ENCODE assay signal across 20 cellular contexts in the genomic region with DNA sequence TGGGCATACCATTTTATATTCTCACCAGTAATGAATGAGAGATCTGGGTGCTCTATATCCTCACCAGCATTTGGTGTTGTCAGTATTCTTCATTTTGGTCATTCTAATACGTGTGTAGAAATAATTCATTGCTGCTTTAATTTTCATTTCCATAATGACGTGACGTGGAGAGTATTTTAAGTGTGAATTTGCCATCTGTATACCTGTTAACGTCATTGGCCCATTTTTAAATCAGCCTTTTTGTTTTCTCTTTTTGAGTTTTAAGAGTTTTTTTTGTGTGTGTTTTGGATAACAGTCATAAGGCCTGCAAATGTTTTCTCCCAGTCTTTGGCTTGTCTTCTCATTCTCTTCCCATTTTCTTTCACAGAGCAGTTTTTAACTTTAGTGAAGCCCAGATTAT.
DNase-seq lines count a peak whose midpoint lies in the region; ATAC-seq, FAIRE-seq and TF ChIP-seq lines count a peak whose summit lies in the region.
"Had no signal": no experiment of that assay in that cellular context is flagged by ENCODE, and none has a peak within 500 bp of the region (broad histone marks: within the 10 kb centered on the region; RNA-seq: fewer than 3 reads in every experiment).

No MANE protein-coding gene starts in this region.

- H3K14ac ChIP-seq in H1 (ENCODE audit: insufficient read length) = no peak overlapping the region

- H3K9ac ChIP-seq in HepG2 (ENCODE audit: insufficient read depth, low read depth, low read length) = no peak overlapping the region
- no peak overlapping the region for H3K9ac ChIP-seq in H1 (replicated peaks in 1 of 4; ENCODE audit: extremely low read depth in 1 of 4, low read depth in 3 of 4, low read length in 3 of 4)
- H3K9ac ChIP-seq: BLaER1 treated with 17β-estradiol and CSF1 and Interleukin-3, amounts not matched to agents 10 nM and 100 nM had no signal

- H3K27ac ChIP-seq in HepG2 (ENCODE audit: extremely low read length, insufficient read depth, low read length) = no peak overlapping the region
- no peak overlapping the region for H3K27ac ChIP-seq in right lobe of liver
- no peak overlapping the region for H3K27ac ChIP-seq in H1 (ENCODE audit: low read depth, low read length)
- no peak overlapping the region for H3K27ac ChIP-seq in GM23338 (ENCODE audit: low read depth)
- H3K27ac ChIP-seq: 22Rv1; A549; BLaER1 treated with 17β-estradiol and CSF1 and Interleukin-3, amounts not matched to agents 10 nM and 100 nM had no signal

- no peak overlapping the region for H2AFZ ChIP-seq in HepG2 (ENCODE audit: low read length)
- no peak overlapping the region for H2AFZ ChIP-seq in H1 (ENCODE audit: low read length)
- no peak overlapping the region for H2AFZ ChIP-seq in GM23338

- no peak overlapping the region for H2AK5ac ChIP-seq in H1 (ENCODE audit: low read depth, low read length)

- no peaks in the 10 kb centered on the region for H3K9me3 ChIP-seq in HepG2 (ENCODE audit: low read length)
- H3K9me3 ChIP-seq in right lobe of liver = no peaks in the 10 kb centered on the region
- 0 out of 4 replicates have a peak, but pooled peaks cover 0 to 4% of the 10 kb centered on the region in 2 experiments for H3K9me3 ChIP-seq in H1 (ENCODE audit: insufficient read depth in 2 of 2, low read depth in 1 of 2, low read length in 1 of 2)
- H3K9me3 ChIP-seq: A549 had no signal

- no peak overlapping the region for H4K5ac ChIP-seq in H1 (ENCODE audit: insufficient read length, low read depth, low read length)

- H2BK12ac ChIP-seq in H1 (ENCODE audit: low read depth, low read length) = no peak overlapping the region

- CTCF ChIA-PET in HepG2 (lab: Yijun Ruan, JAX; ENCODE audit: low intra/inter-chr PET ratio, low total read pairs) = no interaction called here
- CTCF ChIA-PET in H1 (lab: Charles Lee; ENCODE audit: partially characterized antibody) = interaction anchor here (0.5 to 0.6 kb wide), 2 partner anchors 73 to 316 kb away, joined by 3 read pairs; no protein-coding TSS in a partner anchor

- H3K23ac ChIP-seq in H1 (ENCODE audit: insufficient read length) = no peak overlapping the region

- no peaks in the 10 kb centered on the region for H3K4me1 ChIP-seq in HepG2 (ENCODE audit: insufficient read depth, low read length)
- no peaks in the 10 kb centered on the region for H3K4me1 ChIP-seq in right lobe of liver
- no peaks in the 10 kb centered on the region for H3K4me1 ChIP-seq in H1 (replicated peaks in 1 of 4; ENCODE audit: control insufficient read depth in 3 of 4, insufficient read depth in 4 of 4, low read length in 3 of 4)
- H3K4me1 ChIP-seq in GM23338 (ENCODE audit: insufficient read depth) = peaks cover 22% of the 10 kb centered on the region
- H3K4me1 ChIP-seq: A549; BLaER1 treated with 17β-estradiol and CSF1 and Interleukin-3, amounts not matched to agents 10 nM and 100 nM had no signal

- no TSS peak for BruUV-seq in HepG2 (replicated peaks; lab: Mats Ljungman, UMichigan)

- TF ChIP-seq EP300 in HepG2 (IDR thresholded peaks at IDR 0.05; ENCODE audit: low read depth in 2 of 2, low read length in 2 of 2) = no peak
- no peak for TF ChIP-seq EP300 in HepG2 (CRISPR knock-in tag; IDR thresholded peaks at IDR 0.05; ENCODE audit: borderline replicate concordance)
- TF ChIP-seq EP300 in H1 (IDR thresholded peaks at IDR 0.05; ENCODE audit: borderline replicate concordance in 1 of 2, low read depth in 2 of 2, low read length in 2 of 2) = no peak

- no peak overlapping the region for H4K8ac ChIP-seq in H1 (ENCODE audit: extremely low read depth, insufficient read depth, low read length)

- no peak overlapping the region for H3K4ac ChIP-seq in H1 (replicated peaks; ENCODE audit: insufficient read length, low read depth, low read length)

- no peak for FAIRE-seq in HepG2 (lab: Jason Lieb, UNC)
- FAIRE-seq in H1 (lab: Jason Lieb, UNC) = peak; percentile 45
- FAIRE-seq: A549, G401.6, GM12891, GM19239 had no signal

- TF ChIP-seq RAD21 in HepG2 (CRISPR knock-in tag; IDR thresholded peaks at IDR 0.05) = no peak
- no peak for TF ChIP-seq RAD21 in H1 (IDR thresholded peaks at IDR 0.05 in 1 of 2, conservative IDR thresholded peaks at IDR 0.05 in 1 of 2; ENCODE audit: low read depth in 2 of 2, low read length in 2 of 2)

- H3F3A ChIP-seq in GM23338 (replicated peaks; ENCODE audit: low read depth) = no peaks in the 10 kb centered on the region

- H3K79me2 ChIP-seq in HepG2 (ENCODE audit: insufficient read depth, low read length) = no peaks in the 10 kb centered on the region
- H3K79me2 ChIP-seq in H1 (ENCODE audit: control insufficient read depth in 1 of 2, insufficient read depth in 2 of 2, low read length in 2 of 2) = no peaks in the 10 kb centered on the region
- no peaks in the 10 kb centered on the region for H3K79me2 ChIP-seq in GM23338 (replicated peaks; ENCODE audit: insufficient read depth)

- H3K9me2 ChIP-seq in GM23338 (ENCODE audit: insufficient read depth) = no peaks in the 10 kb centered on the region

- WGBS in HepG2 (ENCODE audit: low lambda C conversion rate) = 2% methylated on average over 4 of the region's 4 CpGs
- 55% methylated on average over 4 of the region's 4 CpGs for WGBS in right lobe of liver (ENCODE audit: insufficient coverage, low coverage, low lambda C conversion rate, missing lambda C conversion rate)
- 92% methylated on average over 4 of the region's 4 CpGs; no CpG with 5 or more reads in 1 of the 2 experiments for WGBS in H1 (ENCODE audit: extremely low coverage in 1 of 2, insufficient coverage in 1 of 2, insufficient read length in 1 of 2, insufficient replicate concordance in 2 of 2, low coverage in 1 of 2, low lambda C conversion rate in 2 of 2, missing lambda C conversion rate in 1 of 2), 2 experiments

- POLR2A ChIA-PET in HepG2 (lab: Yijun Ruan, JAX) (no interaction called here), H1 (lab: Charles Lee; ENCODE audit: partially characterized antibody) (no interaction called here)

- no peaks in the 10 kb centered on the region for H3K23me2 ChIP-seq in H1 (ENCODE audit: low read depth, low read length)

- in situ Hi-C loops in HepG2 (cut with HindIII; ENCODE audit: extremely low pct_ligation_motif_present, low pct_unique_long_range_greater_than_20kb) = no loop called here

- H3K36me3 ChIP-seq in HepG2 (replicated peaks in 1 of 2; ENCODE audit: control insufficient read depth in 1 of 2, insufficient read depth in 2 of 2, low read length in 2 of 2) (no peaks in the 10 kb centered on the region), right lobe of liver (no peaks in the 10 kb centered on the region), H1 (ENCODE audit: control insufficient read depth in 2 of 4, insufficient read depth in 4 of 4, low read length in 3 of 4) (no peaks in the 10 kb centered on the region), GM23338 (ENCODE audit: insufficient read depth) (no peaks in the 10 kb centered on the region)
- H3K36me3 ChIP-seq: BLaER1 treated with 17β-estradiol and CSF1 and Interleukin-3, amounts not matched to agents 10 nM and 100 nM had no signal

- H3K4me1 Mint-ChIP-seq in type B pancreatic cell (ENCODE audit: unreplicated experiment) (no peaks in the 10 kb centered on the region), GM23338 (peaks cover 21% of the 10 kb centered on the region; the same call in 2 of the 3 replicates)
- H3K4me1 Mint-ChIP-seq: B cell; CD14-positive monocyte; CD4-positive, alpha-beta memory T cell; CD4-positive, CD25-positive, alpha-beta regulatory T cell; CD8-positive, alpha-beta memory T cell had no signal

- no peak overlapping the region for H2BK120ac ChIP-seq in H1 (replicated peaks; ENCODE audit: low read depth, low read length)

- H3K27ac Mint-ChIP-seq in type B pancreatic cell = no peak overlapping the region
- H3K27ac Mint-ChIP-seq in GM23338 = no peak overlapping the region
- H3K27ac Mint-ChIP-seq: B cell; CD14-positive monocyte; CD4-positive, CD25-positive, alpha-beta regulatory T cell; CD8-positive, alpha-beta memory T cell had no signal

- no peak overlapping the region for H4K91ac ChIP-seq in H1 (replicated peaks; ENCODE audit: insufficient read length, low read length)

- H3K27me3 Mint-ChIP-seq in type B pancreatic cell (no peaks in the 10 kb centered on the region), GM23338 (ENCODE audit: insufficient read depth, low read depth, poor library complexity) (no peaks in the 10 kb centered on the region)
- H3K27me3 Mint-ChIP-seq: B cell; CD4-positive, alpha-beta memory T cell; CD4-positive, CD25-positive, alpha-beta regulatory T cell; CD8-positive, alpha-beta memory T cell had no signal

- no peaks in the 10 kb centered on the region for H3K79me1 ChIP-seq in H1 (ENCODE audit: low read depth, low read length)

- no peak overlapping the region for H2BK5ac ChIP-seq in H1 (ENCODE audit: low read depth, low read length)

- H4K20me1 ChIP-seq in HepG2 (ENCODE audit: insufficient read depth, low read length) (no peaks in the 10 kb centered on the region), H1 (replicated peaks in 1 of 2; ENCODE audit: control insufficient read depth in 1 of 2, insufficient read depth in 2 of 2, low read length in 2 of 2) (no peaks in the 10 kb centered on the region), GM23338 (replicated peaks; ENCODE audit: insufficient read depth) (no peaks in the 10 kb centered on the region)
- H4K20me1 ChIP-seq: BLaER1 treated with 17β-estradiol and CSF1 and Interleukin-3, amounts not matched to agents 10 nM and 100 nM had no signal

- intact Hi-C loops in HepG2 (cut with micrococcal nuclease; ENCODE audit: unreplicated experiment) (no loop called here), right lobe of liver (cut with DNase I) (no loop called here)

- H3K18ac ChIP-seq in H1 (ENCODE audit: extremely low read depth, low read length) = no peak overlapping the region

- no peak overlapping the region for H2BK15ac ChIP-seq in H1 (ENCODE audit: low read length)

- no peak for ATAC-seq in HepG2
- ATAC-seq in right lobe of liver = no peak
- ATAC-seq in GM23338 = no peak
- ATAC-seq: A549 had no signal

- no peak for TF ChIP-seq POLR2A in HepG2 (IDR thresholded peaks at IDR 0.05; ENCODE audit: insufficient read depth in 1 of 2, low read depth in 2 of 2, low read length in 2 of 2)
- no peak for TF ChIP-seq POLR2A in right lobe of liver (IDR thresholded peaks at IDR 0.05)
- TF ChIP-seq POLR2A in H1 (IDR thresholded peaks at IDR 0.05; ENCODE audit: control extremely low read depth in 1 of 2, low read depth in 2 of 2, low read length in 2 of 2) = no peak

- H3K4me3 Mint-ChIP-seq in type B pancreatic cell (no peak overlapping the region), GM23338 (no peak overlapping the region)
- H3K4me3 Mint-ChIP-seq: B cell; CD14-positive monocyte; CD4-positive, alpha-beta memory T cell; CD4-positive, CD25-positive, alpha-beta regulatory T cell; CD8-positive, alpha-beta memory T cell had no signal

- peaks cover 5% of the 10 kb centered on the region for H3K9me3 Mint-ChIP-seq in type B pancreatic cell
- peaks cover 3% of the 10 kb centered on the region; the same call in 1 of the 3 replicates for H3K9me3 Mint-ChIP-seq in GM23338

- H3K36me3 Mint-ChIP-seq in type B pancreatic cell = no peaks in the 10 kb centered on the region
- no peaks in the 10 kb centered on the region for H3K36me3 Mint-ChIP-seq in GM23338 (ENCODE audit: low read depth)
- H3K36me3 Mint-ChIP-seq: CD14-positive monocyte; CD4-positive, alpha-beta memory T cell; CD4-positive, CD25-positive, alpha-beta regulatory T cell; CD8-positive, alpha-beta memory T cell had no signal

- H3K4me3 ChIP-seq in HepG2 (replicated peaks in 1 of 3; ENCODE audit: insufficient read depth in 1 of 3, low read depth in 2 of 3, low read length in 3 of 3) (no peak overlapping the region), right lobe of liver (no peak overlapping the region), H1 (ENCODE audit: extremely low read depth in 1 of 4, insufficient read depth in 2 of 4, low read depth in 3 of 4, low read length in 4 of 4) (no peak overlapping the region), GM23338 (no peak overlapping the region)
- H3K4me3 ChIP-seq: A549; BLaER1 treated with 17β-estradiol and CSF1 and Interleukin-3, amounts not matched to agents 10 nM and 100 nM had no signal

- DNase-seq in HepG2 (ENCODE audit: low spot score) (no peak), right lobe of liver (no peak), H1 (ENCODE audit: low read depth in 1 of 2, low spot score in 2 of 2) (no peak), type B pancreatic cell (ENCODE audit: extremely low spot score, unreplicated experiment) (no peak), GM23338 (ENCODE audit: low spot score) (no peak)
- DNase-seq: AML-193; CD4-positive, alpha-beta memory T cell; CD4-positive, CD25-positive, alpha-beta regulatory T cell; CD8-positive, alpha-beta memory T cell; COR-L47; DMS79 treated with DMSO at 0.1 percent for 48 hours; GF-D8 had no signal

- H2BK20ac ChIP-seq in H1 (ENCODE audit: low read length) = no peak overlapping the region

- no peak overlapping the region for H3K4me2 ChIP-seq in HepG2 (ENCODE audit: low read depth, low read length)
- H3K4me2 ChIP-seq in H1 (ENCODE audit: insufficient read depth in 1 of 2, low read depth in 2 of 2, low read length in 2 of 2) = no peak overlapping the region
- no peak overlapping the region for H3K4me2 ChIP-seq in GM23338
- H3K4me2 ChIP-seq: A549; BLaER1 treated with 17β-estradiol and CSF1 and Interleukin-3, amounts not matched to agents 10 nM and 100 nM had no signal

- no peak overlapping the region for H3K56ac ChIP-seq in H1 (replicated peaks; ENCODE audit: insufficient read length, low read depth, low read length)

- H3K27me3 ChIP-seq in HepG2 (ENCODE audit: control insufficient read depth in 1 of 2, insufficient read depth in 2 of 2, low read length in 2 of 2) (no peaks in the 10 kb centered on the region), right lobe of liver (no peaks in the 10 kb centered on the region), H1 (replicated peaks in 1 of 4; ENCODE audit: control insufficient read depth in 3 of 4, extremely low read depth in 1 of 4, insufficient read depth in 3 of 4, low read length in 3 of 4) (no peaks in the 10 kb centered on the region), GM23338 (ENCODE audit: insufficient read depth) (no peaks in the 10 kb centered on the region)
- H3K27me3 ChIP-seq: BLaER1 treated with 17β-estradiol and CSF1 and Interleukin-3, amounts not matched to agents 10 nM and 100 nM had no signal

- TF ChIP-seq CTCF in HepG2 (CRISPR knock-in tag; IDR thresholded peaks at IDR 0.05) = no peak
- no peak for TF ChIP-seq CTCF in right lobe of liver (IDR thresholded peaks at IDR 0.05)
- TF ChIP-seq CTCF in H1 (IDR thresholded peaks at IDR 0.05; ENCODE audit: control extremely low read depth in 1 of 3, insufficient read depth in 1 of 3, low read depth in 1 of 3, low read length in 3 of 3) = no peak
- TF ChIP-seq CTCF in type B pancreatic cell (conservative IDR thresholded peaks at IDR 0.05) = no peak
- TF ChIP-seq CTCF in GM23338 (conservative IDR thresholded peaks at IDR 0.05; ENCODE audit: low read depth in 2 of 2) = no peak
